In genomic region chr11:69054397-69055211, GRCh38 we compare ENCODE assay signal across 27 cellular contexts. TPM values are rescaled to one million over a fixed set of nuclear protein-coding genes. Genes with fewer than 3 reads are reported as not detected.
DNase-seq lines count a peak whose midpoint lies in the region; ATAC-seq, FAIRE-seq and TF ChIP-seq lines count a peak whose summit lies in the region.
"Had no signal": no experiment of that assay in that cellular context is flagged by ENCODE, and none has a peak within 500 bp of the region (broad histone marks: within the 10 kb centered on the region; RNA-seq: fewer than 3 reads in every experiment).

No MANE protein-coding gene starts in this region.

- no peak for FAIRE-seq in kidney (lab: Jason Lieb, UNC)
- FAIRE-seq in small intestine (lab: Jason Lieb, UNC), result no peak
- FAIRE-seq: colon, endometrium had no signal

- no peaks in the 10 kb centered on the region for H3F3A ChIP-seq in OCI-LY1 (ENCODE audit: insufficient read depth, low read length)

- H3K4me1 Mint-ChIP-seq in Caco-2 (ENCODE audit: low read depth, unreplicated experiment) (peaks cover 11% of the 10 kb centered on the region), nephron progenitor cell (peaks cover 28% of the 10 kb centered on the region)

- H3K9me2 ChIP-seq in OCI-LY1 (ENCODE audit: low read depth, low read length), result no peaks in the 10 kb centered on the region

- H3K27me3 Mint-ChIP-seq in Caco-2 (ENCODE audit: insufficient read depth, unreplicated experiment), result no peaks in the 10 kb centered on the region
- H3K27me3 Mint-ChIP-seq in nephron progenitor cell (ENCODE audit: low read depth, poor library complexity), result peaks cover 3% of the 10 kb centered on the region
- H3K27me3 Mint-ChIP-seq: activated naive CD8-positive, alpha-beta T cell treated with anti-CD3 and anti-CD28 coated beads, Interleukin-2, amount 50 U/mL, for 24 hours; brain; CD4-positive, alpha-beta T cell had no signal

- H4K20me1 ChIP-seq in OCI-LY1 (ENCODE audit: insufficient read depth, low read length), result no peaks in the 10 kb centered on the region

- H3K9me3 ChIP-seq in Caco-2 (peaks cover 4% of the 10 kb centered on the region; the same call in 1 of the 2 replicates), OCI-LY1 (ENCODE audit: low read length) (no peaks in the 10 kb centered on the region), kidney (ENCODE audit: control insufficient read depth in 1 of 2, low read length in 2 of 2) (no peaks in the 10 kb centered on the region), small intestine (ENCODE audit: control insufficient read depth, low read depth) (no peaks in the 10 kb centered on the region)
- H3K9me3 ChIP-seq: thoracic aorta had no signal

- peaks cover 5% of the 10 kb centered on the region; the same call in 1 of the 2 replicates for H3K36me3 ChIP-seq in Caco-2 (ENCODE audit: control insufficient read depth, insufficient read depth, low read length)
- peaks cover 10% of the 10 kb centered on the region; the same call in 1 of the 2 replicates for H3K36me3 ChIP-seq in OCI-LY1 (ENCODE audit: insufficient read depth, low read length)
- H3K36me3 ChIP-seq in kidney (ENCODE audit: control insufficient read depth in 1 of 2, insufficient read depth in 2 of 2, low read length in 2 of 2), result peaks cover 5 to 12% of the 10 kb centered on the region in 2 donors
- H3K36me3 ChIP-seq in small intestine (ENCODE audit: control insufficient read depth in 2 of 2, insufficient read depth in 2 of 2, low read length in 2 of 2), result peaks cover 0 to 7% of the 10 kb centered on the region in 2 donors

- peaks cover 28% of the 10 kb centered on the region for H3K36me3 Mint-ChIP-seq in Caco-2 (ENCODE audit: insufficient read depth, unreplicated experiment)
- H3K36me3 Mint-ChIP-seq in nephron progenitor cell (ENCODE audit: low read depth), result peaks cover 8% of the 10 kb centered on the region

- POLR2A ChIA-PET in Caco-2 (lab: Charles Lee), result interaction anchor here (0.6 kb wide), 1 partner anchor 448 kb away, joined by 7 read pairs; no protein-coding TSS in a partner anchor

- H3K4me3 ChIP-seq in Caco-2 (ENCODE audit: low read depth, low read length), result no peak overlapping the region
- H3K4me3 ChIP-seq in OCI-LY1 (ENCODE audit: low read depth, low read length, poor library complexity, severe bottlenecking), result no peak overlapping the region
- no peak overlapping the region for H3K4me3 ChIP-seq in kidney (ENCODE audit: low read length in 2 of 2)
- no peak overlapping the region for H3K4me3 ChIP-seq in small intestine (ENCODE audit: low read depth in 1 of 2, low read length in 2 of 2)
- H3K4me3 ChIP-seq: thoracic aorta had no signal

- BruUV-seq in Caco-2 (replicated peaks; lab: Mats Ljungman, UMichigan), result no TSS peak

- H2AFZ ChIP-seq in OCI-LY1 (ENCODE audit: low read length), result no peak overlapping the region

- intact Hi-C loops in Caco-2 (cut with micrococcal nuclease; ENCODE audit: unreplicated experiment), result no loop called here
- intact Hi-C loops in kidney (cut with DNase I), result no loop called here

- CTCF ChIA-PET in Caco-2 (lab: Charles Lee), result interaction anchor here (0.7 to 1.2 kb wide), 3 partner anchors 10 to 408 kb away, joined by 3 to 7 read pairs (median 4); no protein-coding TSS in a partner anchor

- H3K27me3 ChIP-seq in Caco-2 (replicated peaks; ENCODE audit: control insufficient read depth, insufficient read depth, low read length) (no peaks in the 10 kb centered on the region), OCI-LY1 (ENCODE audit: insufficient read depth, low read length) (no peaks in the 10 kb centered on the region), small intestine (ENCODE audit: control insufficient read depth in 2 of 2, insufficient read depth in 2 of 2, low read length in 2 of 2) (no peaks in the 10 kb centered on the region)

- DNase-seq in Caco-2 (no peak), kidney (peak; percentile 46), small intestine (no peak), cerebellar nuclear complex (lab: John Stamatoyannopoulos, UW) (no peak), nephron progenitor cell (no peak)
- no peak for DNase-seq in activated CD4-positive, alpha-beta T cell treated with anti-CD3 and anti-CD28 coated beads for 4 hours
- DNase-seq: activated CD4-positive, alpha-beta T cell treated with anti-CD3 and anti-CD28 coated beads, Interleukin-2, amount 50 U/mL, for 1 hour; activated CD8-positive, alpha-beta memory T cell treated with anti-CD3 and anti-CD28 coated beads, Interleukin-2, amount 50 U/mL, for 4 hours; activated effector memory CD4-positive, alpha-beta T cell treated with Interleukin-2 at 50 U/mL for 16 hours; activated naive CD8-positive, alpha-beta T cell treated with anti-CD3 and anti-CD28 coated beads, Interleukin-2, amount 50 U/mL, for 24 hours; CD4-positive, alpha-beta T cell; DMS53; H9; left ventricle myocardium superior; NCI-H1417 treated with DMSO at 0.1 percent for 48 hours; NCI-H2171; NCI-H526; occipital lobe; OCI-M1; SHP77 treated with DMSO at 0.1 percent for 48 hours had no signal

- H3K9me3 Mint-ChIP-seq in Caco-2 (ENCODE audit: unreplicated experiment) (no peaks in the 10 kb centered on the region), nephron progenitor cell (no peaks in the 10 kb centered on the region)
- H3K9me3 Mint-ChIP-seq: activated naive CD8-positive, alpha-beta T cell treated with anti-CD3 and anti-CD28 coated beads, Interleukin-2, amount 50 U/mL, for 24 hours; brain; CD4-positive, alpha-beta T cell; H9 had no signal

- H3K4me1 ChIP-seq in Caco-2, result peaks cover 39% of the 10 kb centered on the region
- peaks cover 63% of the 10 kb centered on the region for H3K4me1 ChIP-seq in OCI-LY1 (ENCODE audit: insufficient read depth, low read length, severe bottlenecking)
- peaks cover 14 to 37% of the 10 kb centered on the region in 2 donors for H3K4me1 ChIP-seq in kidney (ENCODE audit: control insufficient read depth in 1 of 2, insufficient read depth in 1 of 2, low read depth in 1 of 2, low read length in 2 of 2)
- peaks cover 4 to 8% of the 10 kb centered on the region in 2 donors for H3K4me1 ChIP-seq in small intestine (ENCODE audit: control insufficient read depth in 2 of 2, insufficient read depth in 1 of 2, low read depth in 1 of 2, low read length in 1 of 2)

- H3K4me2 ChIP-seq in OCI-LY1 (ENCODE audit: low read length), result no peak overlapping the region

- H3K27ac ChIP-seq in OCI-LY1 (ENCODE audit: low read depth, low read length, poor library complexity, severe bottlenecking) (peak overlapping the region; percentile 84), kidney (ENCODE audit: low read depth in 2 of 2, low read length in 2 of 2) (peak overlapping the region in 1 of 2 donors; percentile 77), small intestine (ENCODE audit: low read depth in 1 of 2, low read length in 1 of 2) (peak overlapping the region; percentile 18 to 83)
- H3K27ac ChIP-seq: thoracic aorta had no signal

- TF ChIP-seq CTCF in Caco-2 (IDR thresholded peaks at IDR 0.05; ENCODE audit: insufficient read depth in 1 of 2, low read depth in 1 of 2, low read length in 1 of 2, severe bottlenecking in 1 of 2, unreplicated experiment in 1 of 2), result no peak
- TF ChIP-seq CTCF in OCI-LY1 (IDR thresholded peaks at IDR 0.05; ENCODE audit: low read length), result no peak
- no peak for TF ChIP-seq CTCF in kidney (IDR thresholded peaks at IDR 0.05; ENCODE audit: borderline replicate concordance, extremely low read depth, insufficient read depth)
- TF ChIP-seq CTCF in nephron progenitor cell (IDR thresholded peaks at IDR 0.05), result no peak

- no peaks in the 10 kb centered on the region for H3K79me2 ChIP-seq in OCI-LY1 (ENCODE audit: insufficient read depth, low read length)

- H3K27ac Mint-ChIP-seq in Caco-2 (ENCODE audit: unreplicated experiment) (peak overlapping the region; percentile 53), nephron progenitor cell (no peak overlapping the region)
- H3K27ac Mint-ChIP-seq: brain; CD4-positive, alpha-beta T cell had no signal

- peak overlapping the region; percentile 16 for H3K4me3 Mint-ChIP-seq in Caco-2 (ENCODE audit: unreplicated experiment)
- H3K4me3 Mint-ChIP-seq in nephron progenitor cell, result no peak overlapping the region
- H3K4me3 Mint-ChIP-seq: activated naive CD8-positive, alpha-beta T cell treated with anti-CD3 and anti-CD28 coated beads, Interleukin-2, amount 50 U/mL, for 24 hours; brain; CD4-positive, alpha-beta T cell; H9 had no signal

- WGBS in small intestine, 3 donors, result 89 to 91% (median 89%) methylated on average over 31 of the region's 31 CpGs

- H3K9ac ChIP-seq in OCI-LY1 (ENCODE audit: low read length) (no peak overlapping the region), kidney (ENCODE audit: low read length in 2 of 2) (peak overlapping the region in 1 of 2 donors; percentile 34)

- no peak for ATAC-seq in GM19035 (IDR thresholded peaks at IDR 0.05; ENCODE audit: unreplicated experiment)
- ATAC-seq: activated naive CD8-positive, alpha-beta T cell treated with anti-CD3 and anti-CD28 coated beads, Interleukin-2, amount 50 U/mL, for 24 hours; left ventricle myocardium superior had no signal

RNA-seq across cellular contexts. Expression of gene TPCN2, which starts 5.9 kb away (rescaled TPM):
- 59.5 and 63.6 TPM in 2 replicates for total RNA-seq in Caco-2 (2022)
- total RNA-seq in kidney, result 22.4 TPM
- polyA plus RNA-seq in kidney (ENCODE audit: insufficient read depth, low read depth, low replicate concordance), result 12.9 TPM
- 10 to 100 TPM; 11.1 to 13.6 (median 12.0) TPM for polyA plus RNA-seq in small intestine

RNA-seq across cellular contexts. Expression of gene MRGPRF, which starts 41.6 kb away (rescaled TPM):
- total RNA-seq in Caco-2 (2022) (0.14 TPM in 1 of 2 replicates, not detected in the other), kidney (9.3 TPM)
- polyA plus RNA-seq in kidney (ENCODE audit: insufficient read depth, low read depth, low replicate concordance) (19.0 TPM), small intestine (10 to 100 TPM in 1 of 3 donors, 1 to 10 TPM in 1, under 1 TPM in 1; 0.81 to 16.9 (median 1.1) TPM)
- total RNA-seq: CD4-positive, alpha-beta T cell; HT1080 had no signal
